Comparison of ENCODE assay signal across 33 cellular contexts in the genomic region with DNA sequence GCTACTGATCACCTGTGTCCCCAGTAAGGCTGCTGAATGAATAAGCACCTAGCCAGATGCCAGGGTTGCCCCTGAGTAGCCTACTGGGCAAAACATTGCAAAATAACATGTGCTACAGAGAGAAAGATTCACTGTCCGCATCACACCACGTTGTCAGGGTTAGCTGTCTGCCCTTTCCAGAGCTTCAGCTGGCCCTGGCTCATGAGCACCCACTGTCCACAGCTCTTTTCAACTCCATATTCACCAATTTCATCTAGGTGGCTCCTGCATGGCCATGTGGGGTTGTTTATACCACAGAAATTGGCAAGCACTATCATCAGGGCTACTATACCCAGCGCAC.
"Had no signal": no experiment of that assay in that cellular context is flagged by ENCODE, and none has a peak within 500 bp of the region (broad histone marks: within the 10 kb centered on the region; RNA-seq: fewer than 3 reads in every experiment).

No MANE protein-coding gene starts in this region.

- H3K27ac Mint-ChIP-seq: activated CD4-positive, alpha-beta memory T cell treated with anti-CD3 and anti-CD28 coated beads, Interleukin-2, amount 10 ng/mL, durations not matched to agents 7 days and 5 days; activated CD4-positive, alpha-beta T cell treated with anti-CD3 and anti-CD28 coated beads, Interleukin-2, amount 10 ng/mL, durations not matched to agents 7 days and 5 days; activated naive CD4-positive, alpha-beta T cell treated with anti-CD3 and anti-CD28 coated beads, Interleukin-2, amount 10 ng/mL, durations not matched to agents 7 days and 5 days; activated naive CD8-positive, alpha-beta T cell treated with anti-CD3 and anti-CD28 coated beads, Interleukin-2, amount 50 U/mL, for 24 hours; activated T-cell treated with anti-CD3 and anti-CD28 coated beads, Interleukin-2, amount 50 U/mL, for 24 hours; activated T-cell treated with anti-CD3 and anti-CD28 coated beads, Interleukin-2, amount 50 U/mL, for 72 hours; dendritic cell treated with granulocyte-macrophage colony-stimulating factor and Interleukin-4, amounts not matched to agents 40 ng/mL and 50 ng/mL, for 4 days; endodermal cell; T-cell; T-helper 1 cell treated with Interleukin-12 subunit alpha and Interleukin-12 subunit beta and Interleukin-4 antibody, amounts not matched to agents 30 μg/mL and 1 μg/mL, for 36 hours; WTC11 had no signal

- H3K4me1 ChIP-seq: adrenal gland, body of pancreas, heart left ventricle had no signal

- H3K4me3 Mint-ChIP-seq: activated CD4-positive, alpha-beta memory T cell treated with anti-CD3 and anti-CD28 coated beads, Interleukin-2, amount 10 ng/mL, durations not matched to agents 7 days and 5 days; activated CD4-positive, alpha-beta T cell treated with anti-CD3 and anti-CD28 coated beads, Interleukin-2, amount 10 ng/mL, durations not matched to agents 7 days and 5 days; activated naive CD4-positive, alpha-beta T cell treated with anti-CD3 and anti-CD28 coated beads, Interleukin-2, amount 10 ng/mL, durations not matched to agents 7 days and 5 days; activated naive CD8-positive, alpha-beta T cell treated with anti-CD3 and anti-CD28 coated beads, Interleukin-2, amount 50 U/mL, for 24 hours; activated T-cell treated with anti-CD3 and anti-CD28 coated beads, Interleukin-2, amount 50 U/mL, for 24 hours; activated T-cell treated with anti-CD3 and anti-CD28 coated beads, Interleukin-2, amount 50 U/mL, for 72 hours; dendritic cell treated with granulocyte-macrophage colony-stimulating factor and Interleukin-4, amounts not matched to agents 40 ng/mL and 50 ng/mL, for 4 days; endodermal cell; T-cell; T-helper 1 cell treated with Interleukin-12 subunit alpha and Interleukin-12 subunit beta and Interleukin-4 antibody, amounts not matched to agents 30 μg/mL and 1 μg/mL, for 36 hours; WTC11 had no signal

- H3K36me3 ChIP-seq: adrenal gland, heart left ventricle had no signal

- H3K27ac ChIP-seq: adrenal gland, body of pancreas, coronary artery, dorsolateral prefrontal cortex, heart left ventricle, VCaP had no signal

- H3K27me3 Mint-ChIP-seq: activated naive CD8-positive, alpha-beta T cell treated with anti-CD3 and anti-CD28 coated beads, Interleukin-2, amount 50 U/mL, for 24 hours; activated T-cell treated with anti-CD3 and anti-CD28 coated beads, Interleukin-2, amount 50 U/mL, for 24 hours; T-cell had no signal

- H3K27me3 ChIP-seq: adrenal gland, body of pancreas, dorsolateral prefrontal cortex, heart left ventricle had no signal

- H3K9me3 ChIP-seq: adrenal gland, body of pancreas, heart left ventricle had no signal

- H3K4me1 Mint-ChIP-seq: activated CD4-positive, alpha-beta T cell treated with anti-CD3 and anti-CD28 coated beads, Interleukin-2, amount 10 ng/mL, durations not matched to agents 7 days and 5 days; activated naive CD4-positive, alpha-beta T cell treated with anti-CD3 and anti-CD28 coated beads, Interleukin-2, amount 10 ng/mL, durations not matched to agents 7 days and 5 days; activated naive CD8-positive, alpha-beta T cell treated with anti-CD3 and anti-CD28 coated beads, Interleukin-2, amount 50 U/mL, for 24 hours; endodermal cell; T-cell had no signal

- DNase-seq: activated CD4-positive, alpha-beta memory T cell treated with anti-CD3 and anti-CD28 coated beads, Interleukin-2, amount 10 ng/mL, durations not matched to agents 7 days and 5 days; activated CD4-positive, alpha-beta T cell treated with anti-CD3 and anti-CD28 coated beads for 1 hour; activated CD4-positive, alpha-beta T cell treated with anti-CD3 and anti-CD28 coated beads for 4 hours; activated CD4-positive, alpha-beta T cell treated with anti-CD3 and anti-CD28 coated beads, Interleukin-2, amount 10 ng/mL, durations not matched to agents 7 days and 5 days; activated CD4-positive, alpha-beta T cell treated with anti-CD3 and anti-CD28 coated beads, Interleukin-2, amount 50 U/mL, for 4 hours; activated CD8-positive, alpha-beta memory T cell treated with anti-CD3 and anti-CD28 coated beads, Interleukin-2, amount 50 U/mL, for 48 hours; activated gamma-delta T cell; activated naive CD4-positive, alpha-beta T cell; activated naive CD4-positive, alpha-beta T cell treated with anti-CD3 and anti-CD28 coated beads, Interleukin-2, amount 10 ng/mL, durations not matched to agents 7 days and 5 days; activated naive CD8-positive, alpha-beta T cell treated with anti-CD3 and anti-CD28 coated beads, Interleukin-2, amount 50 U/mL, for 24 hours; activated T-cell treated with anti-CD3 and anti-CD28 coated beads for 4 hours; activated T-cell treated with anti-CD3 and anti-CD28 coated beads, Interleukin-2, amount 50 U/mL, for 24 hours; activated T-cell treated with anti-CD3 and anti-CD28 coated beads, Interleukin-2, amount 50 U/mL, for 72 hours; adrenal gland; amygdala; aorta; body of pancreas; central memory CD4-positive, alpha-beta T cell; cerebellar nuclear complex; dorsolateral prefrontal cortex; effector memory CD4-positive, alpha-beta T cell; endodermal cell; foreskin fibroblast; T-cell; T-helper 9 cell had no signal

- H3K4me3 ChIP-seq: adrenal gland, body of pancreas, coronary artery, dorsolateral prefrontal cortex, heart left ventricle had no signal

- H3K9me3 Mint-ChIP-seq: activated CD4-positive, alpha-beta memory T cell treated with anti-CD3 and anti-CD28 coated beads, Interleukin-2, amount 10 ng/mL, durations not matched to agents 7 days and 5 days; activated CD4-positive, alpha-beta T cell treated with anti-CD3 and anti-CD28 coated beads, Interleukin-2, amount 10 ng/mL, durations not matched to agents 7 days and 5 days; activated naive CD4-positive, alpha-beta T cell treated with anti-CD3 and anti-CD28 coated beads, Interleukin-2, amount 10 ng/mL, durations not matched to agents 7 days and 5 days; activated naive CD8-positive, alpha-beta T cell treated with anti-CD3 and anti-CD28 coated beads, Interleukin-2, amount 50 U/mL, for 24 hours; activated T-cell treated with anti-CD3 and anti-CD28 coated beads, Interleukin-2, amount 50 U/mL, for 24 hours; dendritic cell treated with granulocyte-macrophage colony-stimulating factor and Interleukin-4, amounts not matched to agents 40 ng/mL and 50 ng/mL, for 4 days; endodermal cell; T-cell; T-helper 1 cell treated with Interleukin-12 subunit alpha and Interleukin-12 subunit beta and Interleukin-4 antibody, amounts not matched to agents 30 μg/mL and 1 μg/mL, for 36 hours; WTC11 had no signal

- H3K36me3 Mint-ChIP-seq: activated naive CD4-positive, alpha-beta T cell treated with anti-CD3 and anti-CD28 coated beads, Interleukin-2, amount 10 ng/mL, durations not matched to agents 7 days and 5 days; activated naive CD4-positive, alpha-beta T cell treated with anti-CD3 and anti-CD28 coated beads, Interleukin-2, amount 50 U/mL, for 72 hours; T-cell; WTC11 had no signal

- ATAC-seq: activated naive CD8-positive, alpha-beta T cell treated with anti-CD3 and anti-CD28 coated beads, Interleukin-2, amount 50 U/mL, for 24 hours; body of pancreas; esophagus mucosa; heart left ventricle; T-cell; WTC11 had no signal
